ENCODE assay signal across 7 cellular contexts in the genomic region with DNA sequence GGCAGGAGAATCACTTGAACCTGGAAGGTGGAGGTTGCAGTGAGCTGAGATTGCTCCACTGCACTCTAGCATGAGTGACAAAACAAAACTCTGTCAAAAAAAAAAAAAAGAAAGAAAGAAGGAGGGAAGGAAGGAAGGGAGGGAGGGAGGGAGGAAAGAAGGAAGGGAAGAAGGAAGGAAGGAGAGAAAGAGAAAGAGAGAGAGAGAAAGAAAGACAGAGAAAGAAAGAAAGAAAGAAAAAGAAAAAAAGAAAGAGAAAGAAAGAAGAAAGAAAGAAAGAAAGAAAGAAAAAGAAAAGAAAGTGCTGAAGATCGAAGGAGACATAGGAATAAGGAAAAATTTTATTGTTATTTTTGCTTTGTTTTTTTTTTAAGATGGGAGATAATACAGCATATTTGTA.
"Had no signal": no experiment of that assay in that cellular context is flagged by ENCODE, and none has a peak within 500 bp of the region (broad histone marks: within the 10 kb centered on the region; RNA-seq: fewer than 3 reads in every experiment).

No MANE protein-coding gene starts in this region.

- H3K36me3 Mint-ChIP-seq: IgD-negative memory B cell had no signal

- FAIRE-seq: HepG2, HTR-8/SVneo had no signal

- DNase-seq: IMR-90, KBM-7, KG1 had no signal

- H3K4me3 Mint-ChIP-seq: IgD-negative memory B cell had no signal

- H3K27ac ChIP-seq: HL-60 had no signal

- H3K4me1 Mint-ChIP-seq: IgD-negative memory B cell had no signal

- ATAC-seq: HepG2 had no signal

- H3K27ac Mint-ChIP-seq: IgD-negative memory B cell had no signal
